Comparison of ENCODE assay signal across 12 cellular contexts in genomic region chr10:33506838-33507661, GRCh38.
DNase-seq lines count a peak whose midpoint lies in the region; ATAC-seq and TF ChIP-seq lines count a peak whose summit lies in the region.
"Had no signal": no experiment of that assay in that cellular context is flagged by ENCODE, and none has a peak within 500 bp of the region (broad histone marks: within the 10 kb centered on the region; RNA-seq: fewer than 3 reads in every experiment).

No MANE protein-coding gene starts in this region.

- intact Hi-C loops in heart right ventricle (cut with DNase I), result no loop called here

- H3K36me3 ChIP-seq in heart right ventricle, result no peaks in the 10 kb centered on the region
- H3K36me3 ChIP-seq in H7 (replicated peaks; ENCODE audit: control insufficient read depth, insufficient read depth, low read length), result no peaks in the 10 kb centered on the region

- peak; percentile 71 for ATAC-seq in HG02943 (IDR thresholded peaks at IDR 0.05; ENCODE audit: low read depth, unreplicated experiment)
- no peak for ATAC-seq in heart right ventricle

- DNase-seq in SIG-M5 treated with dmso at 0.1 percent for 504 hours (lab: John Stamatoyannopoulos, UW; ENCODE audit: unreplicated experiment), result peak; percentile 37
- DNase-seq in SIG-M5 (lab: John Stamatoyannopoulos, UW), result no peak
- DNase-seq in skeletal muscle cell (ENCODE audit: low read depth), result peak; percentile 23
- DNase-seq in NCI-H2171 treated with DMSO at 0.1 percent for 48 hours (lab: John Stamatoyannopoulos, UW), result no peak
- no peak for DNase-seq in heart right ventricle
- DNase-seq in H7, result no peak
- DNase-seq: activated CD4-positive, alpha-beta T cell treated with anti-CD3 and anti-CD28 coated beads, Interleukin-2, amount 10 ng/mL, durations not matched to agents 24 days and 14 days; NCI-H1930; nucleus accumbens had no signal

- H3K9me3 ChIP-seq in heart right ventricle, result no peaks in the 10 kb centered on the region

- no peak overlapping the region for H3K4me3 ChIP-seq in skeletal muscle cell (ENCODE audit: low read depth, low read length)
- no peak overlapping the region for H3K4me3 ChIP-seq in heart right ventricle
- H3K4me3 ChIP-seq in H7 (ENCODE audit: insufficient read depth, low read depth, low read length), result no peak overlapping the region

- H3K27ac ChIP-seq in VCaP, result peak overlapping the region; percentile 99
- H3K27ac ChIP-seq in heart right ventricle, result peak overlapping the region in 1 of 10 donors; percentile 61
- H3K27ac ChIP-seq: 22Rv1 had no signal

- TF ChIP-seq CTCF in VCaP (conservative IDR thresholded peaks at IDR 0.05), result no peak
- no peak for TF ChIP-seq CTCF in heart right ventricle (IDR thresholded peaks at IDR 0.05)

- H3K27me3 ChIP-seq in heart right ventricle, result no peaks in the 10 kb centered on the region
- H3K27me3 ChIP-seq in H7 (ENCODE audit: control insufficient read depth, insufficient read depth, low read length), result no peaks in the 10 kb centered on the region

- 88 to 93% methylated on average over 5 of the region's 5 CpGs for WGBS in heart right ventricle, 2 donors

- peaks cover 0 to 35% (median 8%) of the 10 kb centered on the region in 9 donors for H3K4me1 ChIP-seq in heart right ventricle

Comparison
In these comparisons a context has a peak if more than half of its experiments do, and no peak if none do; other contexts are left out.
1. DNase-seq: peak in SIG-M5 treated with dmso at 0.1 percent for 504 hours (single experiment) and skeletal muscle cell (single experiment); none in SIG-M5 (single experiment), NCI-H2171 treated with DMSO at 0.1 percent for 48 hours (single experiment), heart right ventricle (0 of 2) and H7 (single experiment).